Comparison of ENCODE assay signal across 12 cellular contexts in genomic region chr9:133274236-133275104, GRCh38. TPM values are rescaled to one million over a fixed set of nuclear protein-coding genes. Genes with fewer than 3 reads are reported as not detected.
DNase-seq lines count a peak whose midpoint lies in the region; ATAC-seq and TF ChIP-seq lines count a peak whose summit lies in the region.
"Had no signal": no experiment of that assay in that cellular context is flagged by ENCODE, and none has a peak within 500 bp of the region (broad histone marks: within the 10 kb centered on the region; RNA-seq: fewer than 3 reads in every experiment).

No MANE protein-coding gene starts in this region.

- H3K27me3 Mint-ChIP-seq in activated naive CD8-positive, alpha-beta T cell treated with anti-CD3 and anti-CD28 coated beads, Interleukin-2, amount 50 U/mL, for 24 hours, result peaks cover 47% of the 10 kb centered on the region
- H3K27me3 Mint-ChIP-seq in activated naive CD8-positive, alpha-beta T cell treated with anti-CD3 and anti-CD28 coated beads for 36 hours, result peaks cover 66% of the 10 kb centered on the region

- no peak overlapping the region for H3K4me3 Mint-ChIP-seq in activated naive CD8-positive, alpha-beta T cell treated with anti-CD3 and anti-CD28 coated beads, Interleukin-2, amount 50 U/mL, for 24 hours
- H3K4me3 Mint-ChIP-seq in activated naive CD8-positive, alpha-beta T cell treated with anti-CD3 and anti-CD28 coated beads for 36 hours, result no peak overlapping the region

- peak; percentile 24 for ATAC-seq in activated naive CD8-positive, alpha-beta T cell treated with anti-CD3 and anti-CD28 coated beads, Interleukin-2, amount 50 U/mL, for 24 hours
- ATAC-seq in omental fat pad (ENCODE audit: low FRiP score) (peak; percentile 46), upper lobe of right lung (peak; percentile 49)

- H3K27me3 ChIP-seq in right atrium auricular region (peaks cover 3 to 6% of the 10 kb centered on the region in 2 donors), upper lobe of right lung (peaks cover 5% of the 10 kb centered on the region)

- H3K9me3 ChIP-seq in right atrium auricular region (no peaks in the 10 kb centered on the region), upper lobe of right lung (no peaks in the 10 kb centered on the region)

- H3K36me3 Mint-ChIP-seq in activated naive CD8-positive, alpha-beta T cell treated with anti-CD3 and anti-CD28 coated beads, Interleukin-2, amount 50 U/mL, for 24 hours (ENCODE audit: low read depth), result no peaks in the 10 kb centered on the region
- H3K36me3 Mint-ChIP-seq in activated naive CD8-positive, alpha-beta T cell treated with anti-CD3 and anti-CD28 coated beads for 36 hours, result peaks cover 2% of the 10 kb centered on the region

- no peaks in the 10 kb centered on the region for H3K9me3 Mint-ChIP-seq in activated naive CD8-positive, alpha-beta T cell treated with anti-CD3 and anti-CD28 coated beads, Interleukin-2, amount 50 U/mL, for 24 hours
- H3K9me3 Mint-ChIP-seq in activated naive CD8-positive, alpha-beta T cell treated with anti-CD3 and anti-CD28 coated beads for 36 hours, result no peaks in the 10 kb centered on the region

- no peak for TF ChIP-seq CTCF in right atrium auricular region (IDR thresholded peaks at IDR 0.05)
- no peak for TF ChIP-seq CTCF in omental fat pad (IDR thresholded peaks at IDR 0.05)
- TF ChIP-seq CTCF in upper lobe of right lung (IDR thresholded peaks at IDR 0.05), result no peak

- no peak overlapping the region for H3K27ac Mint-ChIP-seq in activated naive CD8-positive, alpha-beta T cell treated with anti-CD3 and anti-CD28 coated beads, Interleukin-2, amount 50 U/mL, for 24 hours
- no peak overlapping the region for H3K27ac Mint-ChIP-seq in activated naive CD8-positive, alpha-beta T cell treated with anti-CD3 and anti-CD28 coated beads for 36 hours

- H3K4me1 ChIP-seq in right atrium auricular region (peaks cover 0 to 8% of the 10 kb centered on the region in 2 donors), upper lobe of right lung (no peaks in the 10 kb centered on the region)

- DNase-seq in activated naive CD8-positive, alpha-beta T cell treated with anti-CD3 and anti-CD28 coated beads, Interleukin-2, amount 50 U/mL, for 24 hours, result no peak
- no peak for DNase-seq in activated naive CD8-positive, alpha-beta T cell treated with anti-CD3 and anti-CD28 coated beads for 36 hours
- no peak for DNase-seq in right atrium auricular region (ENCODE audit: low spot score)
- DNase-seq in omental fat pad (ENCODE audit: low spot score), result no peak
- DNase-seq in upper lobe of right lung, result no peak
- no peak for DNase-seq in GM03348 (ENCODE audit: low spot score)
- DNase-seq in SIG-M5 treated with dmso at 0.1 percent for 504 hours (lab: John Stamatoyannopoulos, UW; ENCODE audit: unreplicated experiment), result no peak
- DNase-seq in activated T-cell treated with anti-CD3 and anti-CD28 coated beads, Interleukin-2, amount 50 U/mL, for 1 hour, result no peak
- DNase-seq: activated effector memory CD4-positive, alpha-beta T cell treated with Interleukin-2 at 50 U/mL for 16 hours; NCI-H2029; WERI-Rb-1 had no signal

- H3K4me3 ChIP-seq in right atrium auricular region (peak overlapping the region; percentile 48 to 63), upper lobe of right lung (peak overlapping the region; percentile 52)

- no peaks in the 10 kb centered on the region for H3K36me3 ChIP-seq in right atrium auricular region
- no peaks in the 10 kb centered on the region for H3K36me3 ChIP-seq in upper lobe of right lung
- H3K36me3 ChIP-seq: WERI-Rb-1 had no signal

- H3K4me1 Mint-ChIP-seq in activated naive CD8-positive, alpha-beta T cell treated with anti-CD3 and anti-CD28 coated beads, Interleukin-2, amount 50 U/mL, for 24 hours, result peaks cover 4% of the 10 kb centered on the region
- H3K4me1 Mint-ChIP-seq in activated naive CD8-positive, alpha-beta T cell treated with anti-CD3 and anti-CD28 coated beads for 36 hours, result peaks cover 2% of the 10 kb centered on the region

- intact Hi-C loops in upper lobe of right lung (cut with DNase I), result no loop called here

- peak overlapping the region; percentile 69 to 78 for H3K27ac ChIP-seq in right atrium auricular region
- H3K27ac ChIP-seq in upper lobe of right lung, result peak overlapping the region; percentile 58

RNA-seq across cellular contexts. Expression of gene ABO, which starts 0.5 kb away (rescaled TPM):
- not detected for total RNA-seq in activated naive CD8-positive, alpha-beta T cell treated with anti-CD3 and anti-CD28 coated beads for 36 hours
- 1 to 10 TPM; 1.1 to 2.5 TPM for total RNA-seq in right atrium auricular region
- total RNA-seq in omental fat pad, result 1 to 10 TPM; 1.8 to 7.3 (median 4.0) TPM
- 16.8 TPM for total RNA-seq in upper lobe of right lung
- total RNA-seq: HT1080 had no signal
